1 cellular context compared by ENCODE assay signal in the genomic region with DNA sequence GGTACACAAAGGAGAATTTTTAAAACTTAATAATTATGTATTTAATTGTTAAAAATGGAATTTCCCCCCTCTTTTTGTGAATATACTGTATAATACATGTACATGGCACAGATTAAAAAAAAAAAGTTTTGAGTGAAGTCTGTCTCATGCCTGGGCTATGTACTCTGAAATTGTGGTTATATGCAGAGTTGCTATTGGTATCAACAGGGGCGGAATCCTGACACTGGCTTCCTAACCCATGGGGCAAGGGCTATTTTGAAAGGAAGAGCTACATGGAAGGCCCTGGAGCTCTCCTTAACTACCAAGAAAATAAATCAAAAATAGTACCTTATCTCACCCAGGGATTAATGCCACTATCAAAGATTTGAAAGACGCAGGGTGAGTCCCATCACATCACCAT.
TF ChIP-seq lines count a peak whose summit lies in the region.

No MANE protein-coding gene starts in this region.

TF ChIP-seq in HCT116, 20 proteins besides CTCF, POLR2A, EP300 and RAD21 (continued from another document):
- TF ChIP-seq, protein P1, sequence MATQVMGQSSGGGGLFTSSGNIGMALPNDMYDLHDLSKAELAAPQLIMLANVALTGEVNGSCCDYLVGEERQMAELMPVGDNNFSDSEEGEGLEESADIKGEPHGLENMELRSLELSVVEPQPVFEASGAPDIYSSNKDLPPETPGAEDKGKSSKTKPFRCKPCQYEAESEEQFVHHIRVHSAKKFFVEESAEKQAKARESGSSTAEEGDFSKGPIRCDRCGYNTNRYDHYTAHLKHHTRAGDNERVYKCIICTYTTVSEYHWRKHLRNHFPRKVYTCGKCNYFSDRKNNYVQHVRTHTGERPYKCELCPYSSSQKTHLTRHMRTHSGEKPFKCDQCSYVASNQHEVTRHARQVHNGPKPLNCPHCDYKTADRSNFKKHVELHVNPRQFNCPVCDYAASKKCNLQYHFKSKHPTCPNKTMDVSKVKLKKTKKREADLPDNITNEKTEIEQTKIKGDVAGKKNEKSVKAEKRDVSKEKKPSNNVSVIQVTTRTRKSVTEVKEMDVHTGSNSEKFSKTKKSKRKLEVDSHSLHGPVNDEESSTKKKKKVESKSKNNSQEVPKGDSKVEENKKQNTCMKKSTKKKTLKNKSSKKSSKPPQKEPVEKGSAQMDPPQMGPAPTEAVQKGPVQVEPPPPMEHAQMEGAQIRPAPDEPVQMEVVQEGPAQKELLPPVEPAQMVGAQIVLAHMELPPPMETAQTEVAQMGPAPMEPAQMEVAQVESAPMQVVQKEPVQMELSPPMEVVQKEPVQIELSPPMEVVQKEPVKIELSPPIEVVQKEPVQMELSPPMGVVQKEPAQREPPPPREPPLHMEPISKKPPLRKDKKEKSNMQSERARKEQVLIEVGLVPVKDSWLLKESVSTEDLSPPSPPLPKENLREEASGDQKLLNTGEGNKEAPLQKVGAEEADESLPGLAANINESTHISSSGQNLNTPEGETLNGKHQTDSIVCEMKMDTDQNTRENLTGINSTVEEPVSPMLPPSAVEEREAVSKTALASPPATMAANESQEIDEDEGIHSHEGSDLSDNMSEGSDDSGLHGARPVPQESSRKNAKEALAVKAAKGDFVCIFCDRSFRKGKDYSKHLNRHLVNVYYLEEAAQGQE (IDR thresholded peaks at IDR 0.05; ENCODE audit: low read depth), result no peak
- TF ChIP-seq TCF7L2 (IDR thresholded peaks at IDR 0.05; ENCODE audit: borderline replicate concordance, extremely low read depth, insufficient read depth, insufficient read length), result no peak
